8 cellular contexts compared by ENCODE assay signal in genomic region chr2:36459725-36460137, GRCh38.
DNase-seq lines count a peak whose midpoint lies in the region; ATAC-seq, FAIRE-seq and TF ChIP-seq lines count a peak whose summit lies in the region.

No MANE protein-coding gene starts in this region.

- POLR2A ChIA-PET in K562 (lab: Yijun Ruan, JAX), result interaction anchor here (0.7 kb wide), 1 partner anchor 80 kb away, joined by 3 read pairs; no protein-coding TSS in a partner anchor
- POLR2A ChIA-PET in CD8-positive, alpha-beta memory T cell (lab: Charles Lee), result no interaction called here
- POLR2A ChIA-PET in activated CD4-positive, alpha-beta T cell treated with anti-CD3 and anti-CD28 coated beads for 36 hours (lab: Charles Lee), result no interaction called here

- H3K9me3 ChIP-seq in K562 (replicated peaks; ENCODE audit: control insufficient read depth, insufficient read depth, low read depth, low read length) (no peaks in the 10 kb centered on the region), left lung (no peaks in the 10 kb centered on the region)
- no peaks in the 10 kb centered on the region for H3K9me3 ChIP-seq in CD8-positive, alpha-beta memory T cell (ENCODE audit: low read length)

- H3K4me3 ChIP-seq in K562 (no peak overlapping the region), left lung (no peak overlapping the region)
- H3K4me3 ChIP-seq in CD8-positive, alpha-beta memory T cell (ENCODE audit: low read length), result no peak overlapping the region

- no peaks in the 10 kb centered on the region for H3K9me3 Mint-ChIP-seq in CD8-positive, alpha-beta memory T cell
- H3K9me3 Mint-ChIP-seq in activated CD4-positive, alpha-beta T cell treated with anti-CD3 and anti-CD28 coated beads for 36 hours (ENCODE audit: low read depth), result no peaks in the 10 kb centered on the region

- no peaks in the 10 kb centered on the region for H3K36me3 ChIP-seq in K562 (ENCODE audit: control insufficient read depth, insufficient read depth, low read length)
- H3K36me3 ChIP-seq in left lung, result peaks cover 0 to 1% of the 10 kb centered on the region in 2 donors
- no peaks in the 10 kb centered on the region for H3K36me3 ChIP-seq in CD8-positive, alpha-beta memory T cell (ENCODE audit: insufficient read depth, low read length)

- in situ Hi-C loops in K562 (cut with MboI), result no loop called here

- no peaks in the 10 kb centered on the region for H4K20me1 ChIP-seq in K562 (replicated peaks; ENCODE audit: control insufficient read depth, insufficient read depth, low read length)

- no peaks in the 10 kb centered on the region for H3K27me3 Mint-ChIP-seq in CD8-positive, alpha-beta memory T cell
- H3K27me3 Mint-ChIP-seq in activated CD4-positive, alpha-beta T cell treated with anti-CD3 and anti-CD28 coated beads for 36 hours, result no peaks in the 10 kb centered on the region

- FAIRE-seq in K562 (lab: Jason Lieb, UNC), result peak; percentile 6

- peaks cover 0 to 4% (median 0%) of the 10 kb centered on the region in 3 donors for H3K4me1 Mint-ChIP-seq in CD8-positive, alpha-beta memory T cell
- no peaks in the 10 kb centered on the region for H3K4me1 Mint-ChIP-seq in activated CD4-positive, alpha-beta T cell treated with anti-CD3 and anti-CD28 coated beads for 36 hours

- no peaks in the 10 kb centered on the region for H3K79me2 ChIP-seq in K562 (ENCODE audit: control insufficient read depth, insufficient read depth, low read length)

- H3K36me3 Mint-ChIP-seq in CD8-positive, alpha-beta memory T cell, result peaks cover 0 to 3% (median 0%) of the 10 kb centered on the region in 3 donors
- no peaks in the 10 kb centered on the region for H3K36me3 Mint-ChIP-seq in activated CD4-positive, alpha-beta T cell treated with anti-CD3 and anti-CD28 coated beads for 36 hours (ENCODE audit: low read depth)

- WGBS in K562 (ENCODE audit: insufficient coverage, low coverage, missing lambda C conversion rate), result 0% methylated on average over 2 of the region's 2 CpGs

- CTCF ChIA-PET in K562 (lab: Yijun Ruan, JAX; ENCODE audit: low intra/inter-chr PET ratio), result no interaction called here
- CTCF ChIA-PET in CD8-positive, alpha-beta memory T cell (lab: Charles Lee), result no interaction called here
- CTCF ChIA-PET in activated CD4-positive, alpha-beta T cell treated with anti-CD3 and anti-CD28 coated beads for 36 hours (lab: Charles Lee), result interaction anchor here (1.0 kb wide), 1 partner anchor 24 kb away, joined by 3 read pairs; no protein-coding TSS in a partner anchor

- no peak for TF ChIP-seq EP300 in K562 (IDR thresholded peaks at IDR 0.05; ENCODE audit: low read length)

- TF ChIP-seq RAD21 in K562 (CRISPR knock-in tag; conservative IDR thresholded peaks at IDR 0.05 in 1 of 2, IDR thresholded peaks at IDR 0.05 in 1 of 2), result peak; percentile 36; a peak in 2 of 4 replicates

- no peaks in the 10 kb centered on the region for H3K9me1 ChIP-seq in K562 (ENCODE audit: control insufficient read depth, insufficient read depth, low read length)

- no peak overlapping the region for H3K4me2 ChIP-seq in K562 (ENCODE audit: insufficient read depth, low read length)

- H3K9ac ChIP-seq in K562 (ENCODE audit: insufficient read depth in 1 of 2, low read depth in 2 of 2, low read length in 2 of 2), result no peak overlapping the region

- ATAC-seq in K562, result peak; percentile 80
- ATAC-seq in left lung, result peak; percentile 69
- ATAC-seq in activated CD4-positive, alpha-beta T cell treated with anti-CD3 and anti-CD28 coated beads for 36 hours, result no peak
- ATAC-seq in GM21515 (IDR thresholded peaks at IDR 0.05; ENCODE audit: unreplicated experiment), result no peak

- no peak overlapping the region for H3K4me3 Mint-ChIP-seq in CD8-positive, alpha-beta memory T cell
- H3K4me3 Mint-ChIP-seq in activated CD4-positive, alpha-beta T cell treated with anti-CD3 and anti-CD28 coated beads for 36 hours, result no peak overlapping the region

- DNase-seq in D341Med (ENCODE audit: low spot score) (peak; percentile 48), NCI-H1105 treated with DMSO at 0.1 percent for 48 hours (lab: John Stamatoyannopoulos, UW) (peak; percentile 19), K562 (ENCODE audit: extremely low read depth in 1 of 4, low spot score in 3 of 4) (peak in 2 of 4 experiments; percentile 27 to 30), left lung (no peak), cortex of kidney (lab: John Stamatoyannopoulos, UW) (no peak)
- no peak for DNase-seq in CD8-positive, alpha-beta memory T cell
- DNase-seq in activated CD4-positive, alpha-beta T cell treated with anti-CD3 and anti-CD28 coated beads for 36 hours, result no peak

- H2AFZ ChIP-seq in K562 (ENCODE audit: low read depth, low read length), result no peak overlapping the region

- BruUV-seq in K562 (replicated peaks; lab: Mats Ljungman, UMichigan), result no TSS peak

- no peak overlapping the region for H3K27ac ChIP-seq in K562 (ENCODE audit: extremely low read depth, low read depth, low read length)
- H3K27ac ChIP-seq in left lung, result no peak overlapping the region
- no peak overlapping the region for H3K27ac ChIP-seq in CD8-positive, alpha-beta memory T cell (ENCODE audit: low read depth, low read length)

- H3K4me1 ChIP-seq in K562 (replicated peaks in 1 of 2; ENCODE audit: control insufficient read depth in 2 of 2, insufficient read depth in 2 of 2, low read length in 2 of 2) (no peaks in the 10 kb centered on the region; a peak in 1 of 5 replicates), left lung (peaks cover 24 to 46% of the 10 kb centered on the region in 2 donors)
- peaks cover 13% of the 10 kb centered on the region for H3K4me1 ChIP-seq in CD8-positive, alpha-beta memory T cell (ENCODE audit: insufficient read depth, low read length)

- no peak for TF ChIP-seq POLR2A in K562 (conservative IDR thresholded peaks at IDR 0.05)

- TF ChIP-seq CTCF in K562 (IDR thresholded peaks at IDR 0.05 in 2 of 3, conservative IDR thresholded peaks at IDR 0.05 in 1 of 3; ENCODE audit: insufficient read depth in 2 of 3, low read depth in 1 of 3, low read length in 3 of 3) (peak; percentile 33 to 49 (median 42); a peak in 4 of 6 replicates), left lung (IDR thresholded peaks at IDR 0.05) (peak in 1 of 2 donors; percentile 28)

- H3K27me3 ChIP-seq in K562 (ENCODE audit: control insufficient read depth in 2 of 2, insufficient read depth in 2 of 2, low read length in 2 of 2) (peaks cover 0 to 9% of the 10 kb centered on the region in 2 experiments; a peak in 4 of 5 replicates), left lung (no peaks in the 10 kb centered on the region)
- no peaks in the 10 kb centered on the region for H3K27me3 ChIP-seq in CD8-positive, alpha-beta memory T cell (ENCODE audit: insufficient read depth, low read length, poor library complexity, severe bottlenecking)

- intact Hi-C loops in K562 (cut with micrococcal nuclease), result loop anchor here (5.0 kb wide), 1 partner anchor 102 kb away; the partner anchor contains the start of gene CRIM1
- intact Hi-C loops in left lung (cut with DNase I), result no loop called here
- intact Hi-C loops in activated CD4-positive, alpha-beta T cell treated with anti-CD3 and anti-CD28 coated beads for 36 hours (cut with DNase I, micrococcal nuclease), result no loop called here

- no peak overlapping the region for H3K27ac Mint-ChIP-seq in CD8-positive, alpha-beta memory T cell
- no peak overlapping the region for H3K27ac Mint-ChIP-seq in activated CD4-positive, alpha-beta T cell treated with anti-CD3 and anti-CD28 coated beads for 36 hours

TF ChIP-seq in K562, 482 proteins besides CTCF, POLR2A, EP300 and RAD21:
- TF ChIP-seq FOSL1 (tag; conservative IDR thresholded peaks at IDR 0.05) (no peak), CBFA2T3 (IDR thresholded peaks at IDR 0.05) (no peak), PKNOX1 (IDR thresholded peaks at IDR 0.05) (peak; percentile 42; the same call in 1 of the 2 replicates), FUS (optimal IDR thresholded peaks at IDR 0.05; ENCODE audit: low read depth, low read length) (no peak), BRCA1 (IDR thresholded peaks at IDR 0.05) (no peak), BRCA1 (CRISPR knock-in tag; IDR thresholded peaks at IDR 0.05) (no peak)

Comparison
In these comparisons a context has a peak if more than half of its experiments do, and no peak if none do; other contexts are left out.
1. DNase-seq: peak in D341Med (single experiment) and NCI-H1105 treated with DMSO at 0.1 percent for 48 hours (single experiment); none in left lung (0 of 2), cortex of kidney (single experiment), CD8-positive, alpha-beta memory T cell (0 of 5) and activated CD4-positive, alpha-beta T cell treated with anti-CD3 and anti-CD28 coated beads for 36 hours (single experiment).
2. ATAC-seq: peak in K562 (single experiment) and left lung (single experiment); none in activated CD4-positive, alpha-beta T cell treated with anti-CD3 and anti-CD28 coated beads for 36 hours (single experiment) and GM21515 (single experiment).